In genomic region chr12:130164216-130164542, GRCh38 we compare ENCODE assay signal across 18 cellular contexts. TPM values are rescaled to one million over a fixed set of nuclear protein-coding genes. Genes with fewer than 3 reads are reported as not detected.
DNase-seq lines count a peak whose midpoint lies in the region; ATAC-seq and TF ChIP-seq lines count a peak whose summit lies in the region.
"Had no signal": no experiment of that assay in that cellular context is flagged by ENCODE, and none has a peak within 500 bp of the region (broad histone marks: within the 10 kb centered on the region; RNA-seq: fewer than 3 reads in every experiment).

No MANE protein-coding gene starts in this region.

- no peak for TF ChIP-seq CTCF in progenitor cell of endocrine pancreas (IDR thresholded peaks at IDR 0.05; ENCODE audit: unreplicated experiment)

- H3K27me3 Mint-ChIP-seq in progenitor cell of endocrine pancreas, result peaks cover 70% of the 10 kb centered on the region

- peak overlapping the region; percentile 67 for H3K4me3 ChIP-seq in HUES6 (ENCODE audit: low read depth, low read length)
- H3K4me3 ChIP-seq in iPS-18a (ENCODE audit: low read length), result peak overlapping the region; percentile 46
- no peak overlapping the region for H3K4me3 ChIP-seq in HAP-1
- H3K4me3 ChIP-seq: Peyer's patch had no signal

- H3K9me3 ChIP-seq in ES-I3 (ENCODE audit: control insufficient read depth, insufficient read depth, low read length) (no peaks in the 10 kb centered on the region), HUES6 (ENCODE audit: control insufficient read depth, insufficient read depth, low read depth, low read length) (no peaks in the 10 kb centered on the region), iPS-18a (ENCODE audit: control insufficient read depth, low read depth, low read length) (no peaks in the 10 kb centered on the region), HAP-1 (no peaks in the 10 kb centered on the region)

- H3K9me3 Mint-ChIP-seq in progenitor cell of endocrine pancreas (ENCODE audit: low read depth), result no peaks in the 10 kb centered on the region

- H3K9ac ChIP-seq in ES-I3 (ENCODE audit: low read depth, low read length) (peak overlapping the region; percentile 54; the same call in 1 of the 2 replicates), HUES6 (ENCODE audit: low read length) (peak overlapping the region; percentile 31), iPS-18a (ENCODE audit: low read length) (no peak overlapping the region)

- no peaks in the 10 kb centered on the region for H3K36me3 Mint-ChIP-seq in progenitor cell of endocrine pancreas (ENCODE audit: insufficient read depth)
- H3K36me3 Mint-ChIP-seq: CD4-positive, CD25-positive, alpha-beta regulatory T cell had no signal

- DNase-seq in progenitor cell of endocrine pancreas (ENCODE audit: low spot score, unreplicated experiment) (no peak), NCI-H2029 (lab: John Stamatoyannopoulos, UW) (no peak), HAP-1 (ENCODE audit: low spot score in 2 of 2) (no peak)
- DNase-seq: ACHN; Calu3; CD4-positive, CD25-positive, alpha-beta regulatory T cell; Karpas-422; MM.1S; NCI-H187 treated with DMSO at 0.1 percent for 48 hours; NCI-H2171; Peyer's patch; SIG-M5 had no signal

- in situ Hi-C loops in HAP-1 (cut with MboI; ENCODE audit: low sequenced_read_pairs), result no loop called here

- H3K4me3 Mint-ChIP-seq in progenitor cell of endocrine pancreas (ENCODE audit: low read depth), result peak overlapping the region; percentile 37
- H3K4me3 Mint-ChIP-seq: CD4-positive, CD25-positive, alpha-beta regulatory T cell had no signal

- peaks cover 27% of the 10 kb centered on the region for H3K4me1 ChIP-seq in ES-I3 (ENCODE audit: insufficient read depth, low read length)
- H3K4me1 ChIP-seq in HUES6 (ENCODE audit: control insufficient read depth, insufficient read depth, low read length), result peaks cover 48% of the 10 kb centered on the region
- H3K4me1 ChIP-seq in iPS-18a (ENCODE audit: control insufficient read depth, low read depth, low read length), result peaks cover 41% of the 10 kb centered on the region
- H3K4me1 ChIP-seq in HAP-1, result peaks cover 16% of the 10 kb centered on the region

- H3K27ac ChIP-seq in HUES6 (ENCODE audit: low read depth, low read length) (no peak overlapping the region), iPS-18a (ENCODE audit: low read length) (no peak overlapping the region)
- H3K27ac ChIP-seq: Peyer's patch had no signal

- H3K4me1 Mint-ChIP-seq in progenitor cell of endocrine pancreas (ENCODE audit: low read depth), result peaks cover 5% of the 10 kb centered on the region

- H3K27ac Mint-ChIP-seq in progenitor cell of endocrine pancreas, result no peak overlapping the region
- H3K27ac Mint-ChIP-seq: CD4-positive, CD25-positive, alpha-beta regulatory T cell had no signal

- ATAC-seq in HG02884 (IDR thresholded peaks at IDR 0.05; ENCODE audit: unreplicated experiment), result no peak
- ATAC-seq: HepG2 had no signal

- no peaks in the 10 kb centered on the region for H3K36me3 ChIP-seq in ES-I3 (ENCODE audit: insufficient read depth, low read length)
- H3K36me3 ChIP-seq in HUES6 (ENCODE audit: control insufficient read depth, insufficient read depth, low read length), result no peaks in the 10 kb centered on the region
- no peaks in the 10 kb centered on the region for H3K36me3 ChIP-seq in iPS-18a (ENCODE audit: control insufficient read depth, low read depth, low read length)
- no peaks in the 10 kb centered on the region for H3K36me3 ChIP-seq in HAP-1 (replicated peaks)
- H3K36me3 ChIP-seq: Peyer's patch had no signal

- H3K27me3 ChIP-seq in HUES6 (ENCODE audit: control insufficient read depth, insufficient read depth, low read length), result peaks cover 97% of the 10 kb centered on the region
- peaks cover 92% of the 10 kb centered on the region for H3K27me3 ChIP-seq in iPS-18a (ENCODE audit: control insufficient read depth, insufficient read depth, low read length)
- no peaks in the 10 kb centered on the region for H3K27me3 ChIP-seq in HAP-1 (ENCODE audit: low read depth)

RNA-seq across cellular contexts. Expression of gene FZD10, which starts 1.9 kb away (rescaled TPM):
- total RNA-seq in progenitor cell of endocrine pancreas, result 0.24 and 0.73 TPM in 2 replicates
- total RNA-seq: Calu3; CD4-positive, CD25-positive, alpha-beta regulatory T cell; HepG2; NCI-H460 had no signal
